1 cellular context compared by ENCODE assay signal in genomic region chr19:49677232-49677881, GRCh38.
TF ChIP-seq lines count a peak whose summit lies in the region.

Gene PRMT1, plus strand, starts transcription at chr19:49677271. Its CDS starts 10 bp downstream, at chr19:49677281.

TF ChIP-seq in HEK293, 187 proteins besides CTCF, POLR2A, EP300 and RAD21 (continued from another document and continues in another):
- TF ChIP-seq, protein P1, sequence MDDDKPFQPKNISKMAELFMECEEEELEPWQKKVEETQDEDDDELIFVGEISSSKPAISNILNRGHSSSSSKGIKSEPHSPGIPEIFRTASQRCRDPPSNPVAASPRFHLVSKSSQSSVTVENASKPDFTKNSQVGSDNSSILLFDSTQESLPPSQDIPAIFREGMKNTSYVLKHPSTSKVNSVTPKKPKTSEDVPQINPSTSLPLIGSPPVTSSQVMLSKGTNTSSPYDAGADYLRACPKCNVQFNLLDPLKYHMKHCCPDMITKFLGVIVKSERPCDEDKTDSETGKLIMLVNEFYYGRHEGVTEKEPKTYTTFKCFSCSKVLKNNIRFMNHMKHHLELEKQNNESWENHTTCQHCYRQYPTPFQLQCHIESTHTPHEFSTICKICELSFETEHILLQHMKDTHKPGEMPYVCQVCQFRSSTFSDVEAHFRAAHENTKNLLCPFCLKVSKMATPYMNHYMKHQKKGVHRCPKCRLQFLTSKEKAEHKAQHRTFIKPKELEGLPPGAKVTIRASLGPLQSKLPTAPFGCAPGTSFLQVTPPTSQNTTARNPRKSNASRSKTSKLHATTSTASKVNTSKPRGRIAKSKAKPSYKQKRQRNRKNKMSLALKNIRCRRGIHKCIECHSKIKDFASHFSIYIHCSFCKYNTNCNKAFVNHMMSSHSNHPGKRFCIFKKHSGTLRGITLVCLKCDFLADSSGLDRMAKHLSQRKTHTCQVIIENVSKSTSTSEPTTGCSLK (tag by site-specific recombination; IDR thresholded peaks at IDR 0.05) = no peak
- no peak for TF ChIP-seq ZNF521 (tag by site-specific recombination; IDR thresholded peaks at IDR 0.05)
- TF ChIP-seq ZNF37A (tag by site-specific recombination; IDR thresholded peaks at IDR 0.05) = no peak
- no peak for TF ChIP-seq MEIS1 (CRISPR knock-in tag; IDR thresholded peaks at IDR 0.05; ENCODE audit: borderline replicate concordance)
- TF ChIP-seq ZNF76 (tag by site-specific recombination; IDR thresholded peaks at IDR 0.05; ENCODE audit: borderline replicate concordance, low read depth) = peak; percentile 78
- TF ChIP-seq ZNF16 (tag by site-specific recombination; IDR thresholded peaks at IDR 0.05; ENCODE audit: low read depth) = no peak
- no peak for TF ChIP-seq ZNF791 (tag by site-specific recombination; IDR thresholded peaks at IDR 0.05)
- TF ChIP-seq ZNF549 (tag by site-specific recombination; IDR thresholded peaks at IDR 0.05) = no peak
- no peak for TF ChIP-seq ZNF473 (tag by site-specific recombination; IDR thresholded peaks at IDR 0.05)
- no peak for TF ChIP-seq SETDB1 (IDR thresholded peaks at IDR 0.05; ENCODE audit: insufficient read length, low read length)
- TF ChIP-seq ZNF623 (tag by site-specific recombination; IDR thresholded peaks at IDR 0.05) = no peak
- peak; percentile 99 for TF ChIP-seq BCL11B (tag by site-specific recombination; IDR thresholded peaks at IDR 0.05; ENCODE audit: low read depth)
- TF ChIP-seq REST (tag by site-specific recombination; IDR thresholded peaks at IDR 0.05) = peak; percentile 44; the same call in 1 of the 2 replicates
- no peak; the same call in 1 of the 2 replicates for TF ChIP-seq ZBTB8A (tag by site-specific recombination; IDR thresholded peaks at IDR 0.05)
- no peak; the same call in 1 of the 2 replicates for TF ChIP-seq KLF7 (tag by site-specific recombination; IDR thresholded peaks at IDR 0.05; ENCODE audit: borderline replicate concordance)
- no peak for TF ChIP-seq ZNF776 (tag by site-specific recombination; IDR thresholded peaks at IDR 0.05; ENCODE audit: borderline replicate concordance)
- TF ChIP-seq HOXA7 (CRISPR knock-in tag; IDR thresholded peaks at IDR 0.05; ENCODE audit: borderline replicate concordance) = no peak
- TF ChIP-seq, protein P2, sequence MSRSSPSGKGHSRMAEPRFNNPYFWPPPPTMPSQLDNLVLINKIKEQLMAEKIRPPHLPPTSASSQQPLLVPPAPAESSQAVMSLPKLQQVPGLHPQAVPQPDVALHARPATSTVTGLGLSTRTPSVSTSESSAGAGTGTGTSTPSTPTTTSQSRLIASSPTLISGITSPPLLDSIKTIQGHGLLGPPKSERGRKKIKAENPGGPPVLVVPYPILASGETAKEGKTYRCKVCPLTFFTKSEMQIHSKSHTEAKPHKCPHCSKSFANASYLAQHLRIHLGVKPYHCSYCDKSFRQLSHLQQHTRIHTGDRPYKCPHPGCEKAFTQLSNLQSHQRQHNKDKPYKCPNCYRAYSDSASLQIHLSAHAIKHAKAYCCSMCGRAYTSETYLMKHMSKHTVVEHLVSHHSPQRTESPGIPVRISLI (tag by site-specific recombination; IDR thresholded peaks at IDR 0.05) = no peak
- 0 out of 2 replicates have a peak, but pooled peaks have one; percentile 73 for TF ChIP-seq IKZF3 (tag by site-specific recombination; IDR thresholded peaks at IDR 0.05)
- 0 out of 2 replicates have a peak, but pooled peaks have one; percentile 11 for TF ChIP-seq ZNF341 (tag by site-specific recombination; IDR thresholded peaks at IDR 0.05; ENCODE audit: low read depth)
- TF ChIP-seq ZNF571 (tag by site-specific recombination; IDR thresholded peaks at IDR 0.05) = no peak
- TF ChIP-seq, protein P3, sequence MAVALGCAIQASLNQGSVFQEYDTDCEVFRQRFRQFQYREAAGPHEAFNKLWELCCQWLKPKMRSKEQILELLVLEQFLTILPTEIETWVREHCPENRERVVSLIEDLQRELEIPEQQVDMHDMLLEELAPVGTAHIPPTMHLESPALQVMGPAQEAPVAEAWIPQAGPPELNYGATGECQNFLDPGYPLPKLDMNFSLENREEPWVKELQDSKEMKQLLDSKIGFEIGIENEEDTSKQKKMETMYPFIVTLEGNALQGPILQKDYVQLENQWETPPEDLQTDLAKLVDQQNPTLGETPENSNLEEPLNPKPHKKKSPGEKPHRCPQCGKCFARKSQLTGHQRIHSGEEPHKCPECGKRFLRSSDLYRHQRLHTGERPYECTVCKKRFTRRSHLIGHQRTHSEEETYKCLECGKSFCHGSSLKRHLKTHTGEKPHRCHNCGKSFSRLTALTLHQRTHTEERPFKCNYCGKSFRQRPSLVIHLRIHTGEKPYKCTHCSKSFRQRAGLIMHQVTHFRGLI (tag by site-specific recombination; IDR thresholded peaks at IDR 0.05) = no peak; the same call in 1 of the 2 replicates
- TF ChIP-seq ZNF211 (tag by site-specific recombination; IDR thresholded peaks at IDR 0.05; ENCODE audit: low read depth) = no peak
- no peak for TF ChIP-seq ZNF426 (tag by site-specific recombination; IDR thresholded peaks at IDR 0.05)
- peak; percentile 81 for TF ChIP-seq ZNF843 (tag by site-specific recombination; IDR thresholded peaks at IDR 0.05)
- TF ChIP-seq, protein P4, sequence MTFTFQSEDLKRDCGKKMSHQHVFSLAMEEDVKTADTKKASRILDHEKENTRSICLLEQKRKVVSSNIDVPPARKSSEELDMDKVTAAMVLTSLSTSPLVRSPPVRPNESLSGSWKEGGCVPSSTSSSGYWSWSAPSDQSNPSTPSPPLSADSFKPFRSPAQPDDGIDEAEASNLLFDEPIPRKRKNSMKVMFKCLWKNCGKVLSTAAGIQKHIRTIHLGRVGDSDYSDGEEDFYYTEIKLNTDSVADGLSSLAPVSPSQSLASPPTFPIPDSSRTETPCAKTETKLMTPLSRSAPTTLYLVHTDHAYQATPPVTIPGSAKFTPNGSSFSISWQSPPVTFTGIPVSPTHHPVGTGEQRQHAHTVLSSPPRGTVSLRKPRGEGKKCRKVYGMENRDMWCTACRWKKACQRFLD (tag by site-specific recombination; IDR thresholded peaks at IDR 0.05) = no peak
- TF ChIP-seq EGR2 (tag by site-specific recombination; IDR thresholded peaks at IDR 0.05; ENCODE audit: low read depth) = peak; percentile 92
- no peak for TF ChIP-seq OVOL3 (tag by site-specific recombination; IDR thresholded peaks at IDR 0.05)
- TF ChIP-seq, protein P5, sequence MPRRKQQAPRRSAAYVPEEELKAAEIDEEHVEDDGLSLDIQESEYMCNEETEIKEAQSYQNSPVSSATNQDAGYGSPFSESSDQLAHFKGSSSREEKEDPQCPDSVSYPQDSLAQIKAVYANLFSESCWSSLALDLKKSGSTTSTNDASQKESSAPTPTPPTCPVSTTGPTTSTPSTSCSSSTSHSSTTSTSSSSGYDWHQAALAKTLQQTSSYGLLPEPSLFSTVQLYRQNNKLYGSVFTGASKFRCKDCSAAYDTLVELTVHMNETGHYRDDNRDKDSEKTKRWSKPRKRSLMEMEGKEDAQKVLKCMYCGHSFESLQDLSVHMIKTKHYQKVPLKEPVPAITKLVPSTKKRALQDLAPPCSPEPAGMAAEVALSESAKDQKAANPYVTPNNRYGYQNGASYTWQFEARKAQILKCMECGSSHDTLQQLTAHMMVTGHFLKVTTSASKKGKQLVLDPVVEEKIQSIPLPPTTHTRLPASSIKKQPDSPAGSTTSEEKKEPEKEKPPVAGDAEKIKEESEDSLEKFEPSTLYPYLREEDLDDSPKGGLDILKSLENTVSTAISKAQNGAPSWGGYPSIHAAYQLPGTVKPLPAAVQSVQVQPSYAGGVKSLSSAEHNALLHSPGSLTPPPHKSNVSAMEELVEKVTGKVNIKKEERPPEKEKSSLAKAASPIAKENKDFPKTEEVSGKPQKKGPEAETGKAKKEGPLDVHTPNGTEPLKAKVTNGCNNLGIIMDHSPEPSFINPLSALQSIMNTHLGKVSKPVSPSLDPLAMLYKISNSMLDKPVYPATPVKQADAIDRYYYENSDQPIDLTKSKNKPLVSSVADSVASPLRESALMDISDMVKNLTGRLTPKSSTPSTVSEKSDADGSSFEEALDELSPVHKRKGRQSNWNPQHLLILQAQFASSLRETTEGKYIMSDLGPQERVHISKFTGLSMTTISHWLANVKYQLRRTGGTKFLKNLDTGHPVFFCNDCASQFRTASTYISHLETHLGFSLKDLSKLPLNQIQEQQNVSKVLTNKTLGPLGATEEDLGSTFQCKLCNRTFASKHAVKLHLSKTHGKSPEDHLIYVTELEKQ (tag by site-specific recombination; IDR thresholded peaks at IDR 0.05; ENCODE audit: borderline replicate concordance) = peak; percentile 56; the same call in 1 of the 2 replicates
- TF ChIP-seq TCF7L2 (IDR thresholded peaks at IDR 0.05; ENCODE audit: borderline replicate concordance, low read depth, low read length) = no peak
- no peak for TF ChIP-seq ATF2 (tag by site-specific recombination; IDR thresholded peaks at IDR 0.05; ENCODE audit: low read depth)
- TF ChIP-seq ZNF354C (tag by site-specific recombination; IDR thresholded peaks at IDR 0.05; ENCODE audit: borderline replicate concordance, low read depth) = no peak
- peak; percentile 64; the same call in 1 of the 2 replicates for TF ChIP-seq ZNF777 (tag by site-specific recombination; IDR thresholded peaks at IDR 0.05; ENCODE audit: borderline replicate concordance)
- TF ChIP-seq ZFP41 (tag by site-specific recombination; IDR thresholded peaks at IDR 0.05; ENCODE audit: borderline replicate concordance) = no peak
- no peak; the same call in 1 of the 2 replicates for TF ChIP-seq ZNF157 (tag by site-specific recombination; IDR thresholded peaks at IDR 0.05)
- TF ChIP-seq ZNF580 (tag by site-specific recombination; IDR thresholded peaks at IDR 0.05) = peak; percentile 74; the same call in 1 of the 2 replicates
- TF ChIP-seq ZNF624 (tag by site-specific recombination; IDR thresholded peaks at IDR 0.05) = no peak
- TF ChIP-seq ZNF169 (tag by site-specific recombination; IDR thresholded peaks at IDR 0.05) = no peak; the same call in 1 of the 2 replicates
- TF ChIP-seq ZNF175 (tag by site-specific recombination; IDR thresholded peaks at IDR 0.05) = no peak
- TF ChIP-seq ZNF544 (tag by site-specific recombination; IDR thresholded peaks at IDR 0.05) = no peak
- TF ChIP-seq ZBTB20 (tag by site-specific recombination; IDR thresholded peaks at IDR 0.05) = peak; percentile 61; the same call in 1 of the 2 replicates
- TF ChIP-seq ZNF239 (tag by site-specific recombination; IDR thresholded peaks at IDR 0.05) = no peak
- TF ChIP-seq ZNF510 (tag by site-specific recombination; IDR thresholded peaks at IDR 0.05; ENCODE audit: insufficient replicate concordance) = no peak
- TF ChIP-seq ZNF248 (tag by site-specific recombination; IDR thresholded peaks at IDR 0.05) = no peak
- TF ChIP-seq ZNF394 (tag by site-specific recombination; IDR thresholded peaks at IDR 0.05; ENCODE audit: borderline replicate concordance) = no peak
- TF ChIP-seq ZNF24 (tag by site-specific recombination; IDR thresholded peaks at IDR 0.05) = no peak
- TF ChIP-seq ZSCAN4 (tag by site-specific recombination; IDR thresholded peaks at IDR 0.05) = 0 out of 2 replicates have a peak, but pooled peaks have one; percentile 27
- no peak for TF ChIP-seq ZNF513 (tag by site-specific recombination; IDR thresholded peaks at IDR 0.05)
